ENCODE assay signal across 11 cellular contexts in genomic region chr1:27026621-27027574, GRCh38. TPM values are rescaled to one million over a fixed set of nuclear protein-coding genes. Genes with fewer than 3 reads are reported as not detected.
A peak's percentile ranks its signal among the peaks of the same experiment; 100 is the strongest.
DNase-seq lines count a peak whose midpoint lies in the region; ATAC-seq, FAIRE-seq and TF ChIP-seq lines count a peak whose summit lies in the region.
"Had no signal": no experiment of that assay in that cellular context is flagged by ENCODE, and none has a peak within 500 bp of the region (broad histone marks: within the 10 kb centered on the region; RNA-seq: fewer than 3 reads in every experiment).

No MANE protein-coding gene starts in this region.

- CTCF ChIA-PET in HCT116 (lab: Charles Lee): interaction anchor here (1.0 to 1.5 kb wide), 3 partner anchors 18 to 29 kb away, joined by 3 to 11 read pairs (median 4); no protein-coding TSS in a partner anchor
- CTCF ChIA-PET in RWPE1 (lab: Yijun Ruan, JAX): interaction anchor here (0.7 to 1.2 kb wide), 3 partner anchors 14 to 19 kb away, joined by 3 to 5 read pairs (median 4); no protein-coding TSS in a partner anchor

- TF ChIP-seq POLR2A in HCT116 (IDR thresholded peaks at IDR 0.05; ENCODE audit: borderline replicate concordance, extremely low read depth, insufficient read depth, insufficient read length) (no peak), spleen (IDR thresholded peaks at IDR 0.05) (no peak), GM12892 (IDR thresholded peaks at IDR 0.05; ENCODE audit: low read depth, low read length) (no peak)

- H4K20me1 ChIP-seq in HCT116 (ENCODE audit: insufficient read depth) (no peaks in the 10 kb centered on the region), Karpas-422 (ENCODE audit: insufficient read depth, low read depth, low read length) (no peaks in the 10 kb centered on the region)

- H3K79me2 ChIP-seq in HCT116 (ENCODE audit: insufficient read depth, low read length) (no peaks in the 10 kb centered on the region), Karpas-422 (ENCODE audit: low read length) (no peaks in the 10 kb centered on the region)

- TF ChIP-seq RAD21 in HCT116 (IDR thresholded peaks at IDR 0.05; ENCODE audit: low read depth): no peak

- H3K27ac ChIP-seq in HCT116 (ENCODE audit: low read depth, low read length): peak overlapping the region; percentile 18; the same call in 1 of the 2 replicates
- H3K27ac ChIP-seq in RWPE1: peak overlapping the region; percentile 75
- peak overlapping the region in 6 of 8 donors; percentile 33 to 70 (median 52) for H3K27ac ChIP-seq in spleen
- H3K27ac ChIP-seq in Karpas-422 (ENCODE audit: low read length): no peak overlapping the region

- H3K4me2 ChIP-seq in HCT116 (ENCODE audit: low read length) (peak overlapping the region; percentile 65), Karpas-422 (ENCODE audit: low read depth, low read length, poor library complexity, severe bottlenecking) (no peak overlapping the region)

- H3K27me3 ChIP-seq in HCT116 (ENCODE audit: insufficient read depth, low read length): no peaks in the 10 kb centered on the region
- H3K27me3 ChIP-seq in spleen (replicated peaks in 1 of 7): peaks cover 0 to 9% (median 0%) of the 10 kb centered on the region in 7 donors
- no peaks in the 10 kb centered on the region for H3K27me3 ChIP-seq in Karpas-422 (ENCODE audit: low read length)
- H3K27me3 ChIP-seq: tibial nerve had no signal

- H3K36me3 ChIP-seq in HCT116 (ENCODE audit: control insufficient read depth in 1 of 2, insufficient read depth in 2 of 2, low read length in 2 of 2) (no peaks in the 10 kb centered on the region), spleen (no peaks in the 10 kb centered on the region), Karpas-422 (ENCODE audit: insufficient read depth, low read length) (no peaks in the 10 kb centered on the region)
- H3K36me3 ChIP-seq: tibial nerve had no signal

- H3K4me3 ChIP-seq in HCT116 (replicated peaks in 1 of 2; ENCODE audit: low read depth in 1 of 2, low read length in 2 of 2): 0 out of 4 replicates have a peak overlapping the region, but pooled peaks of 1 of the 2 experiments have one; percentile 10
- H3K4me3 ChIP-seq in fibroblast of the aortic adventitia (ENCODE audit: low read depth, low read length): no peak overlapping the region
- no peak overlapping the region for H3K4me3 ChIP-seq in spleen
- H3K4me3 ChIP-seq in Karpas-422 (ENCODE audit: low read length): no peak overlapping the region
- H3K4me3 ChIP-seq: tibial nerve had no signal

- BruUV-seq in HCT116 (replicated peaks; lab: Mats Ljungman, UMichigan): no TSS peak

- H3K4me1 ChIP-seq in HCT116 (ENCODE audit: control insufficient read depth in 1 of 2, insufficient read depth in 2 of 2, low read length in 2 of 2) (peaks cover 26 to 33% of the 10 kb centered on the region in 2 experiments), spleen (peaks cover 6 to 24% (median 9%) of the 10 kb centered on the region in 6 donors), Karpas-422 (ENCODE audit: low read length) (no peaks in the 10 kb centered on the region)

- H3K9ac ChIP-seq in HCT116 (ENCODE audit: low read length) (peak overlapping the region; percentile 33; the same call in 1 of the 2 replicates), Karpas-422 (ENCODE audit: low read length) (no peak overlapping the region)

- 70 to 82% (median 80%) methylated on average over 19 of the region's 19 CpGs for WGBS in spleen, 5 donors

- H3K9me2 ChIP-seq in HCT116 (ENCODE audit: insufficient read depth): no peaks in the 10 kb centered on the region
- H3K9me2 ChIP-seq in Karpas-422 (replicated peaks; ENCODE audit: insufficient read depth, low read length): no peaks in the 10 kb centered on the region

- ATAC-seq in HCT116 (peak; percentile 75), HG02610 (IDR thresholded peaks at IDR 0.05; ENCODE audit: unreplicated experiment) (no peak)
- ATAC-seq: activated naive CD8-positive, alpha-beta T cell treated with anti-CD3 and anti-CD28 coated beads, Interleukin-2, amount 50 U/mL, for 24 hours had no signal

- RAD21 ChIA-PET in HCT116 (lab: Charles Lee; ENCODE audit: low non-redundant PET in 1 of 2, low total read pairs in 2 of 2, uncharacterized antibody in 2 of 2, unreplicated experiment in 2 of 2): no interaction called here

- H2AFZ ChIP-seq in HCT116 (ENCODE audit: low read depth, low read length, poor library complexity, severe bottlenecking) (peak overlapping the region; percentile 94), Karpas-422 (ENCODE audit: low read length) (no peak overlapping the region)

- POLR2A ChIA-PET in HCT116 (lab: Charles Lee): interaction anchor here (0.6 to 2.5 kb wide), 2 partner anchors 14 to 37 kb away, joined by 3 to 9 read pairs; no protein-coding TSS in a partner anchor
- POLR2A ChIA-PET in RWPE1 (lab: Yijun Ruan, JAX; ENCODE audit: low non-redundant PET): no interaction called here

- H3K9me3 ChIP-seq in HCT116 (ENCODE audit: control insufficient read depth in 1 of 2, insufficient read depth in 1 of 2, low read depth in 1 of 2, low read length in 2 of 2) (no peaks in the 10 kb centered on the region), spleen (no peaks in the 10 kb centered on the region), Karpas-422 (ENCODE audit: low read length) (no peaks in the 10 kb centered on the region)
- H3K9me3 ChIP-seq: tibial nerve had no signal

- intact Hi-C loops in HCT116 (cut with micrococcal nuclease): no loop called here
- intact Hi-C loops in spleen (cut with DNase I; ENCODE audit: low total_unique reads): no loop called here

- no peak for FAIRE-seq in GM12892 (lab: Jason Lieb, UNC)

- peak; percentile 48 for DNase-seq in HCT116 (ENCODE audit: low read depth, low spot score)
- no peak for DNase-seq in RWPE1 (ENCODE audit: low spot score)
- DNase-seq in fibroblast of the aortic adventitia (ENCODE audit: low read depth): peak; percentile 82
- no peak for DNase-seq in spleen
- no peak for DNase-seq in putamen (ENCODE audit: low spot score)
- no peak for DNase-seq in GM12892 (ENCODE audit: insufficient read length)
- DNase-seq in Karpas-422: no peak
- DNase-seq: activated naive CD8-positive, alpha-beta T cell treated with anti-CD3 and anti-CD28 coated beads, Interleukin-2, amount 50 U/mL, for 24 hours; NCI-H526 had no signal

- TF ChIP-seq CTCF in HCT116 (IDR thresholded peaks at IDR 0.05 in 2 of 3, conservative IDR thresholded peaks at IDR 0.05 in 1 of 3; ENCODE audit: borderline replicate concordance in 1 of 3, insufficient read depth in 1 of 3, low read depth in 2 of 3, low read length in 2 of 3) (no peak), RWPE1 (conservative IDR thresholded peaks at IDR 0.05; ENCODE audit: low read depth) (no peak), fibroblast of the aortic adventitia (IDR thresholded peaks at IDR 0.05; ENCODE audit: insufficient read depth, low read length) (no peak), spleen (IDR thresholded peaks at IDR 0.05 in 8 of 11, conservative IDR thresholded peaks at IDR 0.05 in 3 of 11) (no peak)

TF ChIP-seq in HCT116, 20 proteins besides CTCF, POLR2A, EP300 and RAD21:
- TF ChIP-seq EGR1 (IDR thresholded peaks at IDR 0.05; ENCODE audit: low read depth): no peak
- 0 out of 2 replicates have a peak, but pooled peaks have one; percentile 32 for TF ChIP-seq MAX (IDR thresholded peaks at IDR 0.05)
TF ChIP-seq in HCT116: peak in this region for 1.

RNA-seq across cellular contexts. Expression of gene TENT5B, which starts 14.2 kb away (rescaled TPM):
- total RNA-seq in HCT116 (2021; ENCODE audit: unreplicated experiment) (5.7 TPM), fibroblast of the aortic adventitia (ENCODE audit: low replicate concordance) (1.9 and 6.8 TPM in 2 replicates), spleen (under 1 TPM in 6 of 7 donors, not detected in 1; 0.43 to 0.65 (median 0.47) TPM)
- 5.8 and 6.0 TPM in 2 replicates for polyA plus RNA-seq in HCT116 (2012)
- 1 to 10 TPM in 1 of 3 donors, under 1 TPM in 2; 0.41 to 1.0 (median 0.74) TPM for polyA plus RNA-seq in spleen
- polyA plus RNA-seq in GM12892 (2012; ENCODE audit: missing spikeins): not detected
- not detected in 2 replicates for total RNA-seq in Karpas-422 (2014; rRNA removed; shearing (Covaris generic); ENCODE audit: low replicate concordance)

RNA-seq across cellular contexts. Expression of gene TRNP1, which starts 33.4 kb away (rescaled TPM):
- total RNA-seq in HCT116 (2021; ENCODE audit: unreplicated experiment) (76.9 TPM), fibroblast of the aortic adventitia (ENCODE audit: low replicate concordance) (11.6 and 19.1 TPM in 2 replicates), spleen (10 to 100 TPM in 2 of 7 donors, 1 to 10 TPM in 5; 3.1 to 18.1 (median 6.8) TPM)
- 25.0 and 39.1 TPM in 2 replicates for polyA plus RNA-seq in HCT116 (2012)
- 1 to 10 TPM; 3.3 to 9.7 (median 6.1) TPM for polyA plus RNA-seq in spleen
- polyA plus RNA-seq in GM12892 (2012; ENCODE audit: missing spikeins): not detected
- not detected in 2 replicates for total RNA-seq in Karpas-422 (2014; rRNA removed; shearing (Covaris generic); ENCODE audit: low replicate concordance)

Comparison
In these comparisons a context has a peak if more than half of its experiments do, and no peak if none do; other contexts are left out.
1. DNase-seq: peak in HCT116 (single experiment) and fibroblast of the aortic adventitia (single experiment); none in RWPE1 (single experiment), spleen (single experiment), putamen (single experiment), GM12892 (single experiment) and Karpas-422 (single experiment).